ENCODE assay signal across 31 cellular contexts in genomic region chr3:111774622-111775021, GRCh38.
"Had no signal": no experiment of that assay in that cellular context is flagged by ENCODE, and none has a peak within 500 bp of the region (broad histone marks: within the 10 kb centered on the region; RNA-seq: fewer than 3 reads in every experiment).

No MANE protein-coding gene starts in this region.

- ATAC-seq: activated CD4-positive, alpha-beta T cell treated with anti-CD3 and anti-CD28 coated beads for 36 hours; activated CD8-positive, alpha-beta memory T cell treated with anti-CD3 and anti-CD28 coated beads, Interleukin-2, amount 10 ng/mL, durations not matched to agents 7 days and 5 days; activated CD8-positive, alpha-beta T cell treated with anti-CD3 and anti-CD28 coated beads, Interleukin-2, amount 10 ng/mL, durations not matched to agents 7 days and 5 days; activated naive CD8-positive, alpha-beta T cell treated with anti-CD3 and anti-CD28 coated beads, Interleukin-2, amount 50 U/mL, for 24 hours; gastroesophageal sphincter had no signal

- H3K27me3 Mint-ChIP-seq: activated CD4-positive, alpha-beta T cell treated with anti-CD3 and anti-CD28 coated beads for 36 hours; activated CD4-positive, alpha-beta T cell treated with anti-CD3 and anti-CD28 coated beads, Interleukin-2, amount 10 ng/mL, durations not matched to agents 24 days and 14 days; activated CD8-positive, alpha-beta memory T cell treated with anti-CD3 and anti-CD28 coated beads, Interleukin-2, amount 10 ng/mL, durations not matched to agents 7 days and 5 days; activated naive CD4-positive, alpha-beta T cell treated with anti-CD3 and anti-CD28 coated beads, Interleukin-2, amount 50 U/mL, for 24 hours; activated naive CD8-positive, alpha-beta T cell treated with anti-CD3 and anti-CD28 coated beads for 36 hours; activated naive CD8-positive, alpha-beta T cell treated with anti-CD3 and anti-CD28 coated beads, Interleukin-2, amount 50 U/mL, for 24 hours; dendritic cell treated with granulocyte-macrophage colony-stimulating factor and Interleukin-4, amounts not matched to agents 40 ng/mL and 50 ng/mL, for 4 days had no signal

- H3K27ac ChIP-seq: ascending aorta, breast epithelium, cardiac muscle cell, coronary artery, dorsolateral prefrontal cortex, gastroesophageal sphincter had no signal

- H3K9me3 ChIP-seq: ascending aorta, breast epithelium, gastroesophageal sphincter had no signal

- H3K27ac Mint-ChIP-seq: activated CD4-positive, alpha-beta memory T cell treated with anti-CD3 and anti-CD28 coated beads for 36 hours; activated CD4-positive, alpha-beta T cell treated with anti-CD3 and anti-CD28 coated beads for 36 hours; activated CD4-positive, alpha-beta T cell treated with anti-CD3 and anti-CD28 coated beads, Interleukin-2, amount 10 ng/mL, durations not matched to agents 24 days and 14 days; activated CD8-positive, alpha-beta memory T cell treated with anti-CD3 and anti-CD28 coated beads, Interleukin-2, amount 10 ng/mL, durations not matched to agents 7 days and 5 days; activated CD8-positive, alpha-beta T cell treated with anti-CD3 and anti-CD28 coated beads, Interleukin-2, amount 10 ng/mL, durations not matched to agents 7 days and 5 days; activated naive CD4-positive, alpha-beta T cell treated with anti-CD3 and anti-CD28 coated beads for 36 hours; activated naive CD4-positive, alpha-beta T cell treated with anti-CD3 and anti-CD28 coated beads, Interleukin-2, amount 50 U/mL, for 24 hours; activated naive CD8-positive, alpha-beta T cell treated with anti-CD3 and anti-CD28 coated beads for 36 hours; activated naive CD8-positive, alpha-beta T cell treated with anti-CD3 and anti-CD28 coated beads, Interleukin-2, amount 50 U/mL, for 24 hours; activated T-helper 1 cell treated with anti-CD3 and anti-CD28 coated beads, Interleukin-12 subunit alpha, Interleukin-12 subunit beta, Interleukin-2, Interleukin-4 antibody, amounts not matched to agents 30 ng/mL and 10 ng/mL and 1 ng/mL, durations not matched to agents 14 hours and 24 hours and 36 hours; activated T-helper 2 cell treated with anti-CD3 and anti-CD28 coated beads, Interferon-gamma antibody, Interleukin-2, Interleukin-4, amounts not matched to agents 10 μg/mL and 5 μg/mL and 100 μg/mL, durations not matched to agents 14 hours and 24 hours and 36 hours; brain; dendritic cell treated with granulocyte-macrophage colony-stimulating factor and Interleukin-4, amounts not matched to agents 40 ng/mL and 50 ng/mL, for 4 days; endodermal cell had no signal

- H3K4me3 Mint-ChIP-seq: activated CD4-positive, alpha-beta memory T cell treated with anti-CD3 and anti-CD28 coated beads for 36 hours; activated CD4-positive, alpha-beta T cell treated with anti-CD3 and anti-CD28 coated beads for 36 hours; activated CD4-positive, alpha-beta T cell treated with anti-CD3 and anti-CD28 coated beads, Interleukin-2, amount 10 ng/mL, durations not matched to agents 24 days and 14 days; activated CD8-positive, alpha-beta memory T cell treated with anti-CD3 and anti-CD28 coated beads, Interleukin-2, amount 10 ng/mL, durations not matched to agents 7 days and 5 days; activated CD8-positive, alpha-beta T cell treated with anti-CD3 and anti-CD28 coated beads, Interleukin-2, amount 10 ng/mL, durations not matched to agents 7 days and 5 days; activated naive CD4-positive, alpha-beta T cell treated with anti-CD3 and anti-CD28 coated beads for 36 hours; activated naive CD4-positive, alpha-beta T cell treated with anti-CD3 and anti-CD28 coated beads, Interleukin-2, amount 50 U/mL, for 24 hours; activated naive CD8-positive, alpha-beta T cell treated with anti-CD3 and anti-CD28 coated beads for 36 hours; activated naive CD8-positive, alpha-beta T cell treated with anti-CD3 and anti-CD28 coated beads, Interleukin-2, amount 50 U/mL, for 24 hours; activated T-helper 1 cell treated with anti-CD3 and anti-CD28 coated beads, Interleukin-12 subunit alpha, Interleukin-12 subunit beta, Interleukin-2, Interleukin-4 antibody, amounts not matched to agents 30 ng/mL and 10 ng/mL and 1 ng/mL, durations not matched to agents 14 hours and 24 hours and 36 hours; brain; dendritic cell treated with granulocyte-macrophage colony-stimulating factor and Interleukin-4, amounts not matched to agents 40 ng/mL and 50 ng/mL, for 4 days; endodermal cell had no signal

- DNase-seq: activated CD4-positive, alpha-beta memory T cell treated with anti-CD3 and anti-CD28 coated beads for 36 hours; activated CD4-positive, alpha-beta T cell treated with anti-CD3 and anti-CD28 coated beads for 36 hours; activated CD4-positive, alpha-beta T cell treated with anti-CD3 and anti-CD28 coated beads, Interleukin-2, amount 10 ng/mL, durations not matched to agents 24 days and 14 days; activated CD4-positive, CD25-positive, alpha-beta regulatory T cell; activated CD4-positive, CD25-positive, alpha-beta regulatory T cell treated with anti-CD3 and anti-CD28 coated beads, Interleukin-2, amount 50 U/mL, for 72 hours; activated CD8-positive, alpha-beta memory T cell treated with anti-CD3 and anti-CD28 coated beads, Interleukin-2, amount 10 ng/mL, durations not matched to agents 7 days and 5 days; activated CD8-positive, alpha-beta memory T cell treated with anti-CD3 and anti-CD28 coated beads, Interleukin-2, amount 50 U/mL, for 4 hours; activated CD8-positive, alpha-beta T cell treated with anti-CD3 and anti-CD28 coated beads, Interleukin-2, amount 10 ng/mL, durations not matched to agents 7 days and 5 days; activated effector memory CD4-positive, alpha-beta T cell treated with anti-CD3 and anti-CD28 coated beads, Interleukin-2, amount 50 U/mL, for 16 hours; activated naive CD4-positive, alpha-beta T cell treated with anti-CD3 and anti-CD28 coated beads for 36 hours; activated naive CD8-positive, alpha-beta T cell treated with anti-CD3 and anti-CD28 coated beads for 36 hours; activated naive CD8-positive, alpha-beta T cell treated with anti-CD3 and anti-CD28 coated beads, Interleukin-2, amount 50 U/mL, for 24 hours; activated T-cell treated with anti-CD3 and anti-CD28 coated beads, Interleukin-2, amount 50 U/mL, for 1 hour; activated T-cell treated with anti-CD3 and anti-CD28 coated beads, Interleukin-2, amount 50 U/mL, for 48 hours; central memory CD4-positive, alpha-beta T cell; cerebellar nuclear complex; dorsolateral prefrontal cortex; effector memory CD4-positive, alpha-beta T cell; endodermal cell; foreskin melanocyte; T-helper 2 cell had no signal

- H3K4me1 Mint-ChIP-seq: activated CD4-positive, alpha-beta T cell treated with anti-CD3 and anti-CD28 coated beads for 36 hours; activated CD8-positive, alpha-beta memory T cell treated with anti-CD3 and anti-CD28 coated beads, Interleukin-2, amount 10 ng/mL, durations not matched to agents 7 days and 5 days; activated naive CD4-positive, alpha-beta T cell treated with anti-CD3 and anti-CD28 coated beads, Interleukin-2, amount 50 U/mL, for 24 hours had no signal

- H3K36me3 Mint-ChIP-seq: activated CD4-positive, alpha-beta memory T cell treated with anti-CD3 and anti-CD28 coated beads for 36 hours; activated CD8-positive, alpha-beta memory T cell treated with anti-CD3 and anti-CD28 coated beads, Interleukin-2, amount 10 ng/mL, durations not matched to agents 7 days and 5 days; activated naive CD8-positive, alpha-beta T cell treated with anti-CD3 and anti-CD28 coated beads for 36 hours; brain had no signal

- H3K27me3 ChIP-seq: ascending aorta, breast epithelium, cardiac muscle cell, dorsolateral prefrontal cortex, gastroesophageal sphincter had no signal

- H3K9me3 Mint-ChIP-seq: activated CD4-positive, alpha-beta memory T cell treated with anti-CD3 and anti-CD28 coated beads for 36 hours; activated CD4-positive, alpha-beta T cell treated with anti-CD3 and anti-CD28 coated beads, Interleukin-2, amount 10 ng/mL, durations not matched to agents 24 days and 14 days; activated naive CD4-positive, alpha-beta T cell treated with anti-CD3 and anti-CD28 coated beads for 36 hours; activated naive CD4-positive, alpha-beta T cell treated with anti-CD3 and anti-CD28 coated beads, Interleukin-2, amount 50 U/mL, for 24 hours; activated naive CD8-positive, alpha-beta T cell treated with anti-CD3 and anti-CD28 coated beads for 36 hours; activated naive CD8-positive, alpha-beta T cell treated with anti-CD3 and anti-CD28 coated beads, Interleukin-2, amount 50 U/mL, for 24 hours; activated T-helper 1 cell treated with anti-CD3 and anti-CD28 coated beads, Interleukin-12 subunit alpha, Interleukin-12 subunit beta, Interleukin-2, Interleukin-4 antibody, amounts not matched to agents 30 ng/mL and 10 ng/mL and 1 ng/mL, durations not matched to agents 14 hours and 24 hours and 36 hours; activated T-helper 2 cell treated with anti-CD3 and anti-CD28 coated beads, Interferon-gamma antibody, Interleukin-2, Interleukin-4, amounts not matched to agents 10 μg/mL and 5 μg/mL and 100 μg/mL, durations not matched to agents 14 hours and 24 hours and 36 hours; brain; endodermal cell had no signal

- H3K36me3 ChIP-seq: ascending aorta, breast epithelium, cardiac muscle cell, gastroesophageal sphincter had no signal

- H3K4me3 ChIP-seq: ascending aorta, breast epithelium, cardiac muscle cell, coronary artery, dorsolateral prefrontal cortex, gastroesophageal sphincter had no signal
